ENCODE assay signal across 30 cellular contexts in the genomic region with DNA sequence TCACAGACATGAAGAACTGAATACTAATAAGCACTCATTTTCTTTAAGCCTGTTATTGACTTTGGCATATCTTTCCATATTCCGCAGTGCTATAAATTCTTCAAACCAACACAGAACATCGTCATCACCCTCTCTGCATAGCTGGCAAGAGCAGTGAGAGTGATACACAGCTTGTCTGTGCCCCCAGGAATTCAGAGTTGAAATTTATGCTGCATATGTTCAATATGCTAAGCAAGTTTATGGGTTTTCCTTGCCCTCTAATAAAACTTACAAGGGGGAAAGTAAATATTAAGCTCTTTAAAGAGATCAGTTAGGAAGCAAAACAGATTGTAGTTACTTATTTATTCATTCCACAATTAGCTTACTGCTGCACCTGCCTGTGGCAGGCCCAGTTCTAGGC. TPM values are rescaled to one million over a fixed set of nuclear protein-coding genes. Genes with fewer than 3 reads are reported as not detected.
A peak's percentile ranks its signal among the peaks of the same experiment; 100 is the strongest.
DNase-seq lines count a peak whose midpoint lies in the region; ATAC-seq and TF ChIP-seq lines count a peak whose summit lies in the region.
"Had no signal": no experiment of that assay in that cellular context is flagged by ENCODE, and none has a peak within 500 bp of the region (broad histone marks: within the 10 kb centered on the region; RNA-seq: fewer than 3 reads in every experiment).

No MANE protein-coding gene starts in this region.

- peaks cover 38% of the 10 kb centered on the region for H3K4me1 Mint-ChIP-seq in CD14-positive monocyte

- H3K9ac ChIP-seq in PC-3 (ENCODE audit: low read length), result no peak overlapping the region
- H3K9ac ChIP-seq in rectal smooth muscle tissue (ENCODE audit: low read length), result no peak overlapping the region
- H3K9ac ChIP-seq: BLaER1 had no signal

- H3K4me3 Mint-ChIP-seq in CD14-positive monocyte, result no peak overlapping the region

- H3K9me2 ChIP-seq in PC-3 (replicated peaks; ENCODE audit: low read length), result no peaks in the 10 kb centered on the region

- H2AFZ ChIP-seq in PC-3 (ENCODE audit: low read length), result no peak overlapping the region

- H3K36me3 ChIP-seq in PC-3 (ENCODE audit: low read depth, low read length), result no peaks in the 10 kb centered on the region
- no peaks in the 10 kb centered on the region for H3K36me3 ChIP-seq in rectal smooth muscle tissue (ENCODE audit: control insufficient read depth, insufficient read depth, low read length)
- no peaks in the 10 kb centered on the region for H3K36me3 ChIP-seq in stomach
- no peaks in the 10 kb centered on the region for H3K36me3 ChIP-seq in ovary
- H3K36me3 ChIP-seq: BLaER1, Peyer's patch had no signal

- peak; percentile 99 for ATAC-seq in PC-3
- ATAC-seq: GM12878 had no signal

- POLR2A ChIA-PET in PC-3 (lab: Charles Lee; ENCODE audit: unreplicated experiment), result no interaction called here

- TF ChIP-seq POLR2A in stomach (IDR thresholded peaks at IDR 0.05) (no peak), ovary (IDR thresholded peaks at IDR 0.05) (no peak)

- no peaks in the 10 kb centered on the region for H3K79me2 ChIP-seq in PC-3 (ENCODE audit: low read length)

- H4K20me1 ChIP-seq in PC-3 (ENCODE audit: low read length), result no peaks in the 10 kb centered on the region
- H4K20me1 ChIP-seq: BLaER1 had no signal

- TF ChIP-seq CTCF in PC-3 (conservative IDR thresholded peaks at IDR 0.05; ENCODE audit: low read depth, low read length) (no peak), fibroblast of the aortic adventitia (IDR thresholded peaks at IDR 0.05; ENCODE audit: insufficient read depth, low read length) (no peak), stomach (IDR thresholded peaks at IDR 0.05) (no peak), CD14-positive monocyte (IDR thresholded peaks at IDR 0.05) (no peak), ovary (IDR thresholded peaks at IDR 0.05) (no peak)

- no peak overlapping the region for H3K4me2 ChIP-seq in PC-3 (ENCODE audit: low read length)
- H3K4me2 ChIP-seq: BLaER1 had no signal

- no peak overlapping the region for H3K27ac Mint-ChIP-seq in CD14-positive monocyte
- H3K27ac Mint-ChIP-seq: CD4-positive, alpha-beta memory T cell had no signal

- intact Hi-C loops in PC-3 (cut with micrococcal nuclease) (loop anchor here (10.0 kb wide), 1 partner anchor 145 kb away; no protein-coding TSS in a partner anchor), stomach (cut with DNase I; ENCODE audit: low total_unique reads) (no loop called here), CD14-positive monocyte (cut with micrococcal nuclease) (loop anchor here (5.0 to 10.0 kb wide), 3 partner anchors 45 to 663 kb away; partner anchors contain the start of gene CYP20A1 (in 1 of the 2)), ovary (cut with DNase I) (no loop called here)

- H3K9me3 Mint-ChIP-seq in CD14-positive monocyte, result peaks cover 11 to 27% (median 20%) of the 10 kb centered on the region in 7 donors

- peaks cover 5% of the 10 kb centered on the region; the same call in 1 of the 2 replicates for H3K27me3 ChIP-seq in PC-3 (ENCODE audit: low read length)
- no peaks in the 10 kb centered on the region for H3K27me3 ChIP-seq in rectal smooth muscle tissue (ENCODE audit: control insufficient read depth, insufficient read depth, low read length)
- H3K27me3 ChIP-seq in stomach, result no peaks in the 10 kb centered on the region
- H3K27me3 ChIP-seq in ovary, result no peaks in the 10 kb centered on the region
- H3K27me3 ChIP-seq: BLaER1, Peyer's patch had no signal

- H3K4me1 ChIP-seq in PC-3 (ENCODE audit: insufficient read depth, low read length) (peaks cover 5% of the 10 kb centered on the region; the same call in 1 of the 2 replicates), rectal smooth muscle tissue (ENCODE audit: control insufficient read depth, insufficient read depth, low read length) (peaks cover 32% of the 10 kb centered on the region), stomach (peaks cover 0 to 15% (median 0%) of the 10 kb centered on the region in 4 donors), ovary (ENCODE audit: insufficient read depth) (no peaks in the 10 kb centered on the region)
- H3K4me1 ChIP-seq: BLaER1, Peyer's patch had no signal

- H3K27ac ChIP-seq in PC-3 (ENCODE audit: low read length), result no peak overlapping the region
- peak overlapping the region; percentile 56 for H3K27ac ChIP-seq in rectal smooth muscle tissue (ENCODE audit: low read depth, low read length)
- H3K27ac ChIP-seq in stomach, result no peak overlapping the region
- no peak overlapping the region for H3K27ac ChIP-seq in ovary
- H3K27ac ChIP-seq: BLaER1, Peyer's patch had no signal

- BruUV-seq in PC-3 (replicated peaks; lab: Mats Ljungman, UMichigan), result no TSS peak

- CTCF ChIA-PET in PC-3 (lab: Charles Lee), result interaction anchor here (0.8 kb wide), 1 partner anchor 246 kb away, joined by 9 read pairs; no protein-coding TSS in a partner anchor

- peaks cover 12 to 18% of the 10 kb centered on the region in 2 donors for H3K36me3 Mint-ChIP-seq in CD14-positive monocyte

- H3K9me3 ChIP-seq in PC-3 (ENCODE audit: low read length) (peaks cover 7% of the 10 kb centered on the region), stomach (peaks cover 9 to 24% (median 19%) of the 10 kb centered on the region in 4 donors), ovary (no peaks in the 10 kb centered on the region)

- no peak overlapping the region for H3K4me3 ChIP-seq in PC-3 (ENCODE audit: low read length)
- no peak overlapping the region for H3K4me3 ChIP-seq in fibroblast of the aortic adventitia (ENCODE audit: low read depth, low read length)
- H3K4me3 ChIP-seq in rectal smooth muscle tissue (ENCODE audit: low read length), result no peak overlapping the region
- no peak overlapping the region for H3K4me3 ChIP-seq in stomach
- no peak overlapping the region for H3K4me3 ChIP-seq in ovary
- H3K4me3 ChIP-seq: BLaER1, GM12878, Peyer's patch had no signal

- TF ChIP-seq EP300 in stomach (IDR thresholded peaks at IDR 0.05) (no peak), ovary (IDR thresholded peaks at IDR 0.05) (no peak)

- DNase-seq in EH (ENCODE audit: low read depth), result peak; percentile 12
- DNase-seq in PC-3, result peak; percentile 39
- DNase-seq in fibroblast of the aortic adventitia (ENCODE audit: low read depth), result peak; percentile 12
- no peak for DNase-seq in stomach
- no peak for DNase-seq in CD14-positive monocyte (ENCODE audit: low spot score)
- DNase-seq in KG1 (lab: John Stamatoyannopoulos, UW), result no peak
- no peak for DNase-seq in ovary
- DNase-seq: CD4-positive, alpha-beta memory T cell; COR-L47; DMS53; EL; GDM1; HCEC 1CT; Karpas-422; MV-4-11; NCI-H1105; NCI-H146; NCI-H1930; NCI-H2107; NCI-H446; NCI-H524 treated with DMSO at 0.1 percent for 48 hours; Peyer's patch; SHP77 treated with DMSO at 0.1 percent for 48 hours had no signal

- no peaks in the 10 kb centered on the region for H3F3A ChIP-seq in PC-3 (ENCODE audit: low read length, unreplicated experiment)

- H3K27me3 Mint-ChIP-seq in CD14-positive monocyte (ENCODE audit: low read depth in 3 of 3), result peaks cover 0 to 1% (median 0%) of the 10 kb centered on the region in 3 donors

- 75 to 86% (median 80%) methylated on average over 2 of the region's 2 CpGs for WGBS in stomach, 5 donors
- 69 to 81% (median 70%) methylated on average over 2 of the region's 2 CpGs for WGBS in ovary, 3 donors

RNA-seq across cellular contexts. Expression of gene CTLA4, which starts 32.7 kb away (rescaled TPM):
- total RNA-seq in PC-3 (2014; rRNA removed), result not detected in 2 replicates
- total RNA-seq in fibroblast of the aortic adventitia (ENCODE audit: low replicate concordance), result not detected in 2 replicates
- 1 to 10 TPM in 1 of 5 donors, not detected in 4; 2.0 TPM for total RNA-seq in stomach
- polyA plus RNA-seq in stomach, result 1 to 10 TPM in 1 of 3 donors, not detected in 2; 1.1 TPM
- not detected for polyA plus RNA-seq in CD14-positive monocyte
- under 1 TPM in 1 of 7 donors, not detected in 6; 0.51 TPM for total RNA-seq in ovary
- polyA plus RNA-seq in ovary, result under 1 TPM; 0.04 to 0.17 TPM
- total RNA-seq: GM12878, H1, HT-29, M059J had no signal
- polyA plus RNA-seq: AG04450, GM12878, H1 had no signal

RNA-seq across cellular contexts. Expression of gene ICOS, which starts 36.3 kb away (rescaled TPM):
- total RNA-seq in PC-3 (2014; rRNA removed) (not detected in 2 replicates), fibroblast of the aortic adventitia (ENCODE audit: low replicate concordance) (not detected in 2 replicates), stomach (1 to 10 TPM in 2 of 5 donors, under 1 TPM in 1, not detected in 2; 0.29 to 9.3 (median 1.5) TPM), ovary (under 1 TPM in 3 of 7 donors, not detected in 4; 0.07 to 0.33 (median 0.11) TPM)
- polyA plus RNA-seq in stomach (under 1 TPM in 2 of 3 donors, not detected in 1; 0.31 to 0.33 TPM), CD14-positive monocyte (under 1 TPM in 1 of 2 donors, not detected in 1; 0.13 TPM), ovary (under 1 TPM; 0.05 to 0.40 TPM)
- total RNA-seq: H1, HT-29, M059J had no signal
- polyA plus RNA-seq: AG04450, H1 had no signal

Comparison
In these comparisons a context has a peak if more than half of its experiments do, and no peak if none do; other contexts are left out.
1. DNase-seq: peak in EH (single experiment), PC-3 (single experiment) and fibroblast of the aortic adventitia (single experiment); none in stomach (single experiment), CD14-positive monocyte (single experiment), KG1 (single experiment) and ovary (0 of 5).
2. intact Hi-C loops: an anchor here in PC-3 (10.0 kb wide) and CD14-positive monocyte (5.0 to 10.0 kb wide); none called in stomach and ovary.